In the genomic region with DNA sequence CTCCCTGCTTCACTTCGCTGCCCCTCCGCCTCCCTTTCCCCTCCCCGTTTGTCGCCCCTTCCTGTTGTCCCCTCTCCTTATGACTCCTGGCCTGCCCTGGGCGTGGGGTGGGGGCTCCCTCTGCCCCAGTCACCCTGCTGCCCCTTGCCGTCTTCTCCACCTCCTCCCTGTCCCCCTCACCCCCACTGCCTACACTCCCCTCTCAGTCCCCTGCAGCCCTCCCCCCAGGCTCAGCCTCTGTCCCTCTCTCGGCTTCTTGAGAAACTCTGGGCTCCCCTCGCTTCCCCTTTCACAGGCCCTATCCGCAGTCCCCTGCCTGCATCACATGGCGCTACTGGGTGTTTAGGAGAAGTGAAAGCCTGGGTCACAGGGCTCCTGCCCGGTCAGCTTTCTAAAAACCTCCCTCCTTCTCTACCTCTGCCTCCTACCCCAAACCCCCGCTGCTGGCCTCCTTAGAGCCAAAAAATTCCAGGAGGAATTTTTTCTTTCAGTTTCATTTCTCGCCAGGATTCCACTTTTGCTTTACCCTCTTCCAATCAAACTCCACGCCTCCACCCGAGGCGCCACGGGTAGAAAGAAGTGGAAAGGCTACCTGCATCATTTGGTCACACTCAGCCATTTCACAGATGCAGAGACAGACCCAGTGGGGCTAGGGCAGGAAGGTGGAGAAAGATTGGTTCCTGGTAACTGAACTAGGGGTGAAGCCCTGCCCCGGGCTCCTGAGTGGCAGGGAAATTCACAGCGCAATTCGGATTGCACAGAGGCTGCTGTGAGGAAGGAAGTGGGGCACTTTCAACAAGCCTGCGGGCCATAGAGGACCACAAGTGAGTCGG, we compare ENCODE assay signal across 8 cellular contexts. TPM values are rescaled to one million over a fixed set of nuclear protein-coding genes. Genes with fewer than 3 reads are reported as not detected.
A peak's percentile ranks its signal among the peaks of the same experiment; 100 is the strongest.
DNase-seq lines count a peak whose midpoint lies in the region; ATAC-seq and TF ChIP-seq lines count a peak whose summit lies in the region.

A gene (minus strand): TSS at position 268 of the 833 bp plus-strand sequence. CDS start 625 bp downstream, outside the sequence.

- H3K4me1 ChIP-seq in ACC112 (ENCODE audit: control insufficient read depth, insufficient read depth, low read length, unreplicated experiment) (peaks cover 10% of the 10 kb centered on the region), lung (ENCODE audit: control insufficient read depth in 2 of 2, insufficient read depth in 2 of 2, low read length in 2 of 2) (peaks cover 0 to 7% of the 10 kb centered on the region in 2 donors)

- peak within 1 kb of the TSS; percentile 63 for H3K27ac ChIP-seq in ACC112 (ENCODE audit: low read depth, low read length)
- H3K27ac ChIP-seq in lung (ENCODE audit: low read depth in 1 of 2, low read length in 1 of 2) = peak within 1 kb of the TSS; percentile 24 to 96

- H3K4me1 Mint-ChIP-seq in dendritic cell treated with granulocyte-macrophage colony-stimulating factor and Interleukin-4, amounts not matched to agents 40 ng/mL and 50 ng/mL, for 4 days (ENCODE audit: low read depth) = peaks cover 67% of the 10 kb centered on the region

- H3K4me3 Mint-ChIP-seq in dendritic cell treated with granulocyte-macrophage colony-stimulating factor and Interleukin-4, amounts not matched to agents 40 ng/mL and 50 ng/mL, for 4 days = peak within 1 kb of the TSS; percentile 97

- H3K79me2 ChIP-seq in ACC112 (ENCODE audit: control insufficient read depth, insufficient read depth, low read length, unreplicated experiment) = peaks cover 18% of the 10 kb centered on the region

- H2AFZ ChIP-seq in ACC112 (ENCODE audit: low read length, unreplicated experiment) = peak within 1 kb of the TSS; percentile 73

- intact Hi-C loops in dendritic cell treated with granulocyte-macrophage colony-stimulating factor and Interleukin-4, amounts not matched to agents 40 ng/mL and 50 ng/mL, for 4 days (cut with micrococcal nuclease) = loop anchor here (2.0 to 5.0 kb wide), 3 partner anchors 19 to 175 kb away; a partner anchor contains a TSS

- H3K4me3 ChIP-seq in ACC112 (ENCODE audit: low read depth, low read length) = peak within 1 kb of the TSS; percentile 77
- H3K4me3 ChIP-seq in lung = peak within 1 kb of the TSS; percentile 31

- no peaks in the 10 kb centered on the region for H3K9me3 ChIP-seq in lung (ENCODE audit: control insufficient read depth in 2 of 2, insufficient read depth in 1 of 2, low read length in 1 of 2)

- H3K9me3 Mint-ChIP-seq in dendritic cell treated with granulocyte-macrophage colony-stimulating factor and Interleukin-4, amounts not matched to agents 40 ng/mL and 50 ng/mL, for 4 days = no peaks in the 10 kb centered on the region

- H3K27ac Mint-ChIP-seq in dendritic cell treated with granulocyte-macrophage colony-stimulating factor and Interleukin-4, amounts not matched to agents 40 ng/mL and 50 ng/mL, for 4 days = peak within 1 kb of the TSS; percentile 99

- TF ChIP-seq CTCF in lung (IDR thresholded peaks at IDR 0.05; ENCODE audit: control extremely low read depth, extremely low read depth) (no peak), subcutaneous adipose tissue (IDR thresholded peaks at IDR 0.05; ENCODE audit: low read depth) (no peak)

- ATAC-seq in GM18868 (IDR thresholded peaks at IDR 0.05; ENCODE audit: unreplicated experiment) = peak; percentile 58
- ATAC-seq in HG03045 (IDR thresholded peaks at IDR 0.05; ENCODE audit: unreplicated experiment) = peak; percentile 62
- ATAC-seq in lung (ENCODE audit: insufficient read depth, low FRiP score) = peak; percentile 73

- H3K36me3 Mint-ChIP-seq in dendritic cell treated with granulocyte-macrophage colony-stimulating factor and Interleukin-4, amounts not matched to agents 40 ng/mL and 50 ng/mL, for 4 days (ENCODE audit: low read depth) = peaks cover 53% of the 10 kb centered on the region

- H3K36me3 ChIP-seq in ACC112 (ENCODE audit: insufficient read depth, low read length) (no peaks in the 10 kb centered on the region), lung (ENCODE audit: control insufficient read depth in 2 of 2, insufficient read depth in 2 of 2, low read length in 2 of 2) (no peaks in the 10 kb centered on the region)

- H3K27me3 Mint-ChIP-seq in dendritic cell treated with granulocyte-macrophage colony-stimulating factor and Interleukin-4, amounts not matched to agents 40 ng/mL and 50 ng/mL, for 4 days = peaks cover 3% of the 10 kb centered on the region

- DNase-seq in SKM-1 (lab: John Stamatoyannopoulos, UW; ENCODE audit: unreplicated experiment) (peak; percentile 88), lung (ENCODE audit: low spot score) (peak; percentile 77), HK-2 (ENCODE audit: unreplicated experiment) (no peak)

- no peaks in the 10 kb centered on the region for H3K27me3 ChIP-seq in ACC112 (ENCODE audit: insufficient read depth, low read length)
- no peaks in the 10 kb centered on the region for H3K27me3 ChIP-seq in lung (ENCODE audit: control insufficient read depth, insufficient read depth)

- WGBS in lung, 2 donors = 3 to 6% methylated on average over 22 of the region's 22 CpGs

RNA-seq across cellular contexts. Expression of the gene that starts here (rescaled TPM):
- total RNA-seq in lung (100 to 1,000 TPM in 1 of 2 donors, 10 to 100 TPM in 1; 29.9 to 106 TPM), subcutaneous adipose tissue (10 to 100 TPM; 13.5 to 57.6 (median 24.2) TPM)
- polyA plus RNA-seq in lung = 100 to 1,000 TPM in 1 of 2 donors, 10 to 100 TPM in 1; 91.6 to 166 TPM
